In genomic region chr10:44788147-44788819, GRCh38 we compare ENCODE assay signal across 17 cellular contexts.
"Had no signal": no experiment of that assay in that cellular context is flagged by ENCODE, and none has a peak within 500 bp of the region (broad histone marks: within the 10 kb centered on the region; RNA-seq: fewer than 3 reads in every experiment).

No MANE protein-coding gene starts in this region.

- H3K4me1 ChIP-seq: thyroid gland had no signal

- H3K27ac ChIP-seq: adrenal gland, thyroid gland had no signal

- H3K36me3 ChIP-seq: adrenal gland, thyroid gland had no signal

- FAIRE-seq: endometrium had no signal

- H3K9me3 ChIP-seq: adrenal gland, thyroid gland had no signal

- H3K27me3 ChIP-seq: adrenal gland, thyroid gland had no signal

- H3K4me3 ChIP-seq: adrenal gland, thyroid gland had no signal

- DNase-seq: activated CD4-positive, alpha-beta T cell treated with anti-CD3 and anti-CD28 coated beads for 4 hours; activated CD4-positive, alpha-beta T cell treated with anti-CD3 and anti-CD28 coated beads, Interleukin-2, amount 50 U/mL, for 48 hours; activated CD4-positive, CD25-positive, alpha-beta regulatory T cell; activated CD8-positive, alpha-beta memory T cell treated with anti-CD3 and anti-CD28 coated beads, Interleukin-2, amount 50 U/mL, for 48 hours; activated naive CD4-positive, alpha-beta T cell; activated T-cell treated with anti-CD3 and anti-CD28 coated beads, Interleukin-2, amount 50 U/mL, for 4 hours; adrenal gland; cerebellar nuclear complex; foreskin melanocyte; immature natural killer cell; left ventricle myocardium superior; mammary epithelial cell; nucleus accumbens; stimulated activated CD4-positive, alpha-beta T cell treated with anti-CD3 and anti-CD28 coated beads, Interleukin-4, amount 100 ng/mL, for 1 hour; substantia nigra; thyroid gland had no signal
